In genomic region chr17:76501018-76501826, GRCh38 we compare ENCODE assay signal across 8 cellular contexts. TPM values are rescaled to one million over a fixed set of nuclear protein-coding genes. Genes with fewer than 3 reads are reported as not detected.
DNase-seq lines count a peak whose midpoint lies in the region; ATAC-seq and TF ChIP-seq lines count a peak whose summit lies in the region.

TSS of gene RHBDF2 (minus strand) at chr17:76501423. CDS start at chr17:76481524, 19,899 bp downstream.

- no peaks in the 10 kb centered on the region for H3K27me3 Mint-ChIP-seq in stimulated activated naive CD8-positive, alpha-beta T cell treated with anti-CD3 and anti-CD28 coated beads, Interleukin-15, amount 100 ng/mL, for 72 hours

- H4K20me1 ChIP-seq in Karpas-422 (ENCODE audit: insufficient read depth, low read depth, low read length) (peaks cover 2% of the 10 kb centered on the region; the same call in 1 of the 2 replicates), neural cell (ENCODE audit: insufficient read depth) (no peaks in the 10 kb centered on the region)

- DNase-seq in DMS153 treated with DMSO at 0.1 percent for 48 hours (lab: John Stamatoyannopoulos, UW; ENCODE audit: unreplicated experiment) (peak; percentile 73), Karpas-422 (peak; percentile 94), RWPE2 (ENCODE audit: low spot score) (peak; percentile 86), fibroblast of pulmonary artery (ENCODE audit: low read depth) (peak; percentile 73)
- peak; percentile 96 for DNase-seq in activated effector memory CD4-positive, alpha-beta T cell treated with Interleukin-2 at 50 U/mL for 16 hours
- peak; percentile 94 to 98 for DNase-seq in stimulated activated naive CD8-positive, alpha-beta T cell treated with anti-CD3 and anti-CD28 coated beads, Interleukin-15, amount 100 ng/mL, for 72 hours

- peak within 1 kb of the TSS; percentile 68 for H3K4me3 ChIP-seq in Karpas-422 (ENCODE audit: low read length)
- peak within 1 kb of the TSS; percentile 66 for H3K4me3 ChIP-seq in RWPE2 (ENCODE audit: severe bottlenecking)
- H3K4me3 ChIP-seq in fibroblast of pulmonary artery (replicated peaks; ENCODE audit: low read depth, low read length), result peak within 1 kb of the TSS; percentile 73
- H3K4me3 ChIP-seq in neural cell (ENCODE audit: low read length), result peak within 1 kb of the TSS; percentile 56

- H3K4me2 ChIP-seq in Karpas-422 (ENCODE audit: low read depth, low read length, poor library complexity, severe bottlenecking), result peak within 1 kb of the TSS; percentile 81
- no peak within 1 kb of the TSS for H3K4me2 ChIP-seq in neural cell (ENCODE audit: low read length)

- H3K79me2 ChIP-seq in Karpas-422 (ENCODE audit: low read length) (no peaks in the 10 kb centered on the region), neural cell (replicated peaks; ENCODE audit: insufficient read depth, low read length) (no peaks in the 10 kb centered on the region)

- peaks cover 24% of the 10 kb centered on the region for H3K4me1 ChIP-seq in Karpas-422 (ENCODE audit: low read length)
- peaks cover 29% of the 10 kb centered on the region for H3K4me1 ChIP-seq in RWPE2 (ENCODE audit: insufficient read depth, poor library complexity, severe bottlenecking)

- no peaks in the 10 kb centered on the region for H3K36me3 ChIP-seq in Karpas-422 (ENCODE audit: insufficient read depth, low read length)
- no peaks in the 10 kb centered on the region for H3K36me3 ChIP-seq in RWPE2 (ENCODE audit: low read depth)
- H3K36me3 ChIP-seq in neural cell (ENCODE audit: insufficient read depth, low read length), result no peaks in the 10 kb centered on the region

- H2AFZ ChIP-seq in Karpas-422 (ENCODE audit: low read length) (peak within 1 kb of the TSS; percentile 86; the same call in 1 of the 2 replicates), neural cell (ENCODE audit: low read depth, low read length) (no peak within 1 kb of the TSS)

- no peaks in the 10 kb centered on the region for H3K27me3 ChIP-seq in Karpas-422 (ENCODE audit: low read length)
- no peaks in the 10 kb centered on the region for H3K27me3 ChIP-seq in RWPE2 (ENCODE audit: insufficient read depth, poor library complexity, severe bottlenecking)
- H3K27me3 ChIP-seq in neural cell (ENCODE audit: insufficient read depth, low read depth, low read length), result peaks cover 29% of the 10 kb centered on the region

- H3K9ac ChIP-seq in Karpas-422 (ENCODE audit: low read length) (peak within 1 kb of the TSS; percentile 60), neural cell (ENCODE audit: low read length) (no peak within 1 kb of the TSS)

- H3K9me3 Mint-ChIP-seq in stimulated activated naive CD8-positive, alpha-beta T cell treated with anti-CD3 and anti-CD28 coated beads, Interleukin-15, amount 100 ng/mL, for 72 hours, result no peaks in the 10 kb centered on the region

- TF ChIP-seq EP300 in neural cell (conservative IDR thresholded peaks at IDR 0.05; ENCODE audit: poor library complexity, severe bottlenecking), result no peak

- H3F3A ChIP-seq in neural cell (ENCODE audit: insufficient read depth, low read length, poor library complexity, severe bottlenecking), result no peaks in the 10 kb centered on the region

- H3K4me3 Mint-ChIP-seq in stimulated activated naive CD8-positive, alpha-beta T cell treated with anti-CD3 and anti-CD28 coated beads, Interleukin-15, amount 100 ng/mL, for 72 hours, result peak within 1 kb of the TSS; percentile 89 to 94

- H3K27ac ChIP-seq in Karpas-422 (ENCODE audit: low read length) (no peak within 1 kb of the TSS), RWPE2 (ENCODE audit: poor library complexity, severe bottlenecking) (peak within 1 kb of the TSS; percentile 66), neural cell (ENCODE audit: low read length) (no peak within 1 kb of the TSS)

- no peaks in the 10 kb centered on the region for H3K9me2 ChIP-seq in Karpas-422 (replicated peaks; ENCODE audit: insufficient read depth, low read length)
- no peaks in the 10 kb centered on the region for H3K9me2 ChIP-seq in neural cell (ENCODE audit: insufficient read depth, low read length)

- peak within 1 kb of the TSS; percentile 85 to 94 for H3K27ac Mint-ChIP-seq in stimulated activated naive CD8-positive, alpha-beta T cell treated with anti-CD3 and anti-CD28 coated beads, Interleukin-15, amount 100 ng/mL, for 72 hours

- H3K9me3 ChIP-seq in Karpas-422 (ENCODE audit: low read length) (no peaks in the 10 kb centered on the region), RWPE2 (ENCODE audit: severe bottlenecking) (no peaks in the 10 kb centered on the region), neural cell (ENCODE audit: low read length) (no peaks in the 10 kb centered on the region)

- no peak for TF ChIP-seq RAD21 in neural cell (conservative IDR thresholded peaks at IDR 0.05)

- ATAC-seq in GM21723 (IDR thresholded peaks at IDR 0.05; ENCODE audit: unreplicated experiment), result peak; percentile 63
- ATAC-seq in RWPE2 (ENCODE audit: low read depth), result peak; percentile 63
- peak; percentile 92 for ATAC-seq in stimulated activated naive CD8-positive, alpha-beta T cell treated with anti-CD3 and anti-CD28 coated beads, Interleukin-15, amount 100 ng/mL, for 72 hours

- H3K4me1 Mint-ChIP-seq in stimulated activated naive CD8-positive, alpha-beta T cell treated with anti-CD3 and anti-CD28 coated beads, Interleukin-15, amount 100 ng/mL, for 72 hours, result peaks cover 64% of the 10 kb centered on the region

- TF ChIP-seq CTCF in RWPE2 (IDR thresholded peaks at IDR 0.05; ENCODE audit: poor library complexity, severe bottlenecking), result no peak
- TF ChIP-seq CTCF in fibroblast of pulmonary artery (IDR thresholded peaks at IDR 0.05; ENCODE audit: low read length, missing control alignments), result no peak
- TF ChIP-seq CTCF in neural cell (IDR thresholded peaks at IDR 0.05; ENCODE audit: poor library complexity, severe bottlenecking), result no peak

TF ChIP-seq in neural cell, 6 proteins besides CTCF, POLR2A, EP300 and RAD21:
- TF ChIP-seq TAF1 (IDR thresholded peaks at IDR 0.05; ENCODE audit: low read depth) (no peak), EZH2 (IDR thresholded peaks at IDR 0.05; ENCODE audit: borderline replicate concordance, insufficient read depth, low read length, poor library complexity, severe bottlenecking) (no peak), REST (IDR thresholded peaks at IDR 0.05; ENCODE audit: borderline replicate concordance) (no peak), MXI1 (conservative IDR thresholded peaks at IDR 0.05; ENCODE audit: poor library complexity, severe bottlenecking) (no peak), SMC3 (conservative IDR thresholded peaks at IDR 0.05; ENCODE audit: poor library complexity) (no peak), POLR2AphosphoS5 (IDR thresholded peaks at IDR 0.05) (no peak)

RNA-seq across cellular contexts. Expression of gene RHBDF2, which starts in this region (rescaled TPM):
- total RNA-seq in Karpas-422 (2014; rRNA removed; shearing (Covaris generic); ENCODE audit: low replicate concordance), result 5.1 and 5.4 TPM in 2 replicates
- polyA plus RNA-seq in neural cell, result not detected in 2 replicates
- not detected in 2 replicates for polyA minus RNA-seq in neural cell
